In the genomic region with DNA sequence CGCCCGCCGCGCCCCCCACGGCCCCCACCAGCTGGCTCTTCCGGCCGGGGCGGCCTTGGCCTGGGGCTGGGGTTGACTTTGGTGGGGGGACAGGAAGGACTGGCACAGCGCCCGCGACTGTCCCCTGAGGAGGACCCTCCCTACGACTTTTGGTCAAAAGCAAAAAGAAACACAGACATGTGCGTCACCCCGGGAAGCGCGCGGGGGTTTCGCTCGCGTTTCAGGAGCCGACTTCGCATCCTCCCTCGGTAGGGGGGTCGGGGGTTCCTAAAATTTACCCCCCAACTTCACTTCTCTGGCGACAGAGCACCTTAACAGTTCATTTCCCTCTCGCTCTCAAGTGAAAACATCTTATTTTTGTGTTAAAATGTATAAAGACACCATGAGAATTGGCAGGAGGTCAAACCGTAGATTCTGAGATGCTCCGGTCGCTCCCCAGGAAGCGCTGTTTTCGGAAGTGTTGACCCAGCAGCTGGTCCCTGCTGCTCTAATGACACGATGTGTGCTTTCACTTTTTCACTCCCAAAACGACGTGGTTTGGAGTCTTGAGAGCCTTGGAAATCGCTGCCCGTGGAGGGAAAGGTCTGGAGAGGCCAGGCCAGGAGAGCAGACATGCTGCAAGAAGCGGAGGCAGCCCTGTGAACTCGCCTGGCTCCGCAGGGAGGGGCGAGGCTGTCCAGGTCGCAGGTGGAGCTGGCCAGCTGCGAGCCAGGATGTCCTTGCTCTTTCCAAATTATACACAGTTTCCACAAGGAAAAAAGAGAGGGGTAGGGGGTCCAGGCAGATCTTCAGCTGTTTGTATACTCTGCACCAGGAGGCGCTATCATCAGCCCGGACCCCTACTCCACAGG, we compare ENCODE assay signal across 1 cellular context.
TF ChIP-seq lines count a peak whose summit lies in the region.

No MANE protein-coding gene starts in this region.

TF ChIP-seq in H1, 55 proteins besides CTCF, POLR2A, EP300 and RAD21:
- no peak for TF ChIP-seq KDM5A (IDR thresholded peaks at IDR 0.05; ENCODE audit: low read length)
- TF ChIP-seq KDM4A (IDR thresholded peaks at IDR 0.05; ENCODE audit: low read depth, low read length, severe bottlenecking): peak; percentile 16
TF ChIP-seq in H1: peak in this region for 1.
